ENCODE assay signal across 27 cellular contexts in the genomic region with DNA sequence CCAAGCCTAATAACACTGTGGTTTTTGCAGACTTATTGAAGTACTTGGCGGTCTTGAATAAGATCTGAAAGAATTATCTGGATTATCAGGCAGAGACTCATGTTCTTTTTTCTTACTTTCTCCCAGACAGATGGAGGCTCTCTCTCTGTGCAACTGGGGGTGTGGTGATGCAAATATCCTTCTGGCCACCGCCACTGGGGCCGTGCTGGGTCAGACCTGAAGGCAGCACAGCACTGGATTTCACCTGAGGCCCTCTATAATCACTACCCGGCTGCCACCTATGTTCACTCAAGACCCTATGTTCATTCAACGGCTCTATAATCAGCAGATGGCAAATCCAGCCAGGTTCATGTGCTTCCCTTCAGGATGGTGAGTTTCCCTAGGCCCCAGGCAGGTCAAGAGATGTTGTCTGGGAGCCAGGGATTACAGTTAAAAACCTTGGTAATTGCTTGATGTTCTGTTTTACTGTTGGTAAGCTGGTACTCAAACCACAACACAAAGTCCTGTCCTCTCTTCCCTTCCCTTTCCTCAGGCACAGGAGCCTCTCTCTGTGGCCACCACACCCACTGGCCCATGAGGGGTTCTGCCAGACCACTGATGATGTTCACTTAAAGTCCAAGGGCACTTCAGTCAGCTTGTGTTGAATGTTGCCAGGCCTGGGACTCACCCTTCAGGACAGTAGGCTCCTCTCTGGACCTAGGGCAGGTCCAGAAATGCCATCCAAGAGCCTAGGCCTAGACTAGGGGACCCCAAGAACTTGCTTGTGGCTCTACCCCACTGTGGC.
"Had no signal": no experiment of that assay in that cellular context is flagged by ENCODE, and none has a peak within 500 bp of the region (broad histone marks: within the 10 kb centered on the region; RNA-seq: fewer than 3 reads in every experiment).

No MANE protein-coding gene starts in this region.

- DNase-seq: naive thymus-derived CD8-positive, alpha-beta T cell; nephron progenitor cell; occipital lobe; ovary; psoas muscle; right cardiac atrium; right lobe of liver; sigmoid colon; small intestine; stimulated activated CD4-positive, alpha-beta T cell treated with anti-CD3 and anti-CD28 coated beads, Interleukin-12 subunit alpha, Interleukin-12 subunit beta, amount 100 ng/mL, for 4 hours; stimulated activated CD4-positive, alpha-beta T cell treated with anti-CD3 and anti-CD28 coated beads, Interleukin-1b, Interleukin-23, amount 100 ng/mL, for 48 hours; stimulated activated CD4-positive, alpha-beta T cell treated with anti-CD3 and anti-CD28 coated beads, Interleukin-4, amount 100 ng/mL, for 1 hour; stimulated activated CD4-positive, alpha-beta T cell treated with anti-CD3 and anti-CD28 coated beads, Interleukin-4, amount 100 ng/mL, for 4 hours; stimulated activated CD8-positive, alpha-beta memory T cell treated with anti-CD3 and anti-CD28 coated beads, Interleukin-4, amount 100 ng/mL, for 48 hours; stimulated activated naive CD4-positive, alpha-beta T cell; stimulated activated naive CD8-positive, alpha-beta T cell treated with anti-CD3 and anti-CD28 coated beads, Interleukin-15, amount 100 ng/mL, for 72 hours; stimulated activated naive CD8-positive, alpha-beta T cell treated with anti-CD3 and anti-CD28 coated beads, Interleukin-15, Interleukin-2, amounts not matched to agents 100 U/mL and 50 U/mL, for 24 hours; substantia nigra; testis; tibial artery; transverse colon; upper lobe of right lung; uterus had no signal

- H3K27me3 ChIP-seq: ovary, right lobe of liver, sigmoid colon, suprapubic skin, testis, tibial artery, transverse colon, upper lobe of right lung, uterus had no signal

- H3K4me1 ChIP-seq: parathyroid adenoma, psoas muscle, right lobe of liver, sigmoid colon, suprapubic skin, testis, tibial artery, transverse colon, upper lobe of right lung, uterus had no signal

- H2AFZ ChIP-seq: parathyroid adenoma had no signal

- H3K9ac ChIP-seq: parathyroid adenoma had no signal

- H3K4me3 ChIP-seq: ovary, psoas muscle, right lobe of liver, sigmoid colon, suprapubic skin, testis, tibial artery, transverse colon, upper lobe of right lung, uterus had no signal

- ATAC-seq: naive thymus-derived CD8-positive, alpha-beta T cell; natural killer cell treated with Interleukin-12 subunit alpha and Interleukin-12 subunit beta and Interleukin-15 and Interleukin-18, amount 100 ng/mL, for 72 hours; psoas muscle; right cardiac atrium; right lobe of liver; stimulated activated memory B cell treated with anti-CD40 and anti-IgM and Interleukin-4, amounts not matched to agents 10 μg/mL and 1 μg/mL and 100 μg/mL, for 72 hours; stimulated activated naive CD8-positive, alpha-beta T cell treated with anti-CD3 and anti-CD28 coated beads, Interleukin-15, amount 100 ng/mL, for 72 hours; stimulated activated naive CD8-positive, alpha-beta T cell treated with anti-CD3 and anti-CD28 coated beads, Interleukin-15, Interleukin-2, amounts not matched to agents 100 U/mL and 50 U/mL, for 24 hours; upper lobe of right lung had no signal

- H3K27ac ChIP-seq: ovary, parathyroid adenoma, psoas muscle, right lobe of liver, sigmoid colon, suprapubic skin, testis, tibial artery, transverse colon, upper lobe of right lung, uterus had no signal

- H3K36me3 ChIP-seq: ovary, right lobe of liver, sigmoid colon, suprapubic skin, tibial artery, transverse colon, upper lobe of right lung, uterus had no signal

- H3K9me3 ChIP-seq: ovary, psoas muscle, right lobe of liver, suprapubic skin, testis, tibial artery, transverse colon, upper lobe of right lung, uterus had no signal
